Comparison of ENCODE assay signal across 23 cellular contexts in the genomic region with DNA sequence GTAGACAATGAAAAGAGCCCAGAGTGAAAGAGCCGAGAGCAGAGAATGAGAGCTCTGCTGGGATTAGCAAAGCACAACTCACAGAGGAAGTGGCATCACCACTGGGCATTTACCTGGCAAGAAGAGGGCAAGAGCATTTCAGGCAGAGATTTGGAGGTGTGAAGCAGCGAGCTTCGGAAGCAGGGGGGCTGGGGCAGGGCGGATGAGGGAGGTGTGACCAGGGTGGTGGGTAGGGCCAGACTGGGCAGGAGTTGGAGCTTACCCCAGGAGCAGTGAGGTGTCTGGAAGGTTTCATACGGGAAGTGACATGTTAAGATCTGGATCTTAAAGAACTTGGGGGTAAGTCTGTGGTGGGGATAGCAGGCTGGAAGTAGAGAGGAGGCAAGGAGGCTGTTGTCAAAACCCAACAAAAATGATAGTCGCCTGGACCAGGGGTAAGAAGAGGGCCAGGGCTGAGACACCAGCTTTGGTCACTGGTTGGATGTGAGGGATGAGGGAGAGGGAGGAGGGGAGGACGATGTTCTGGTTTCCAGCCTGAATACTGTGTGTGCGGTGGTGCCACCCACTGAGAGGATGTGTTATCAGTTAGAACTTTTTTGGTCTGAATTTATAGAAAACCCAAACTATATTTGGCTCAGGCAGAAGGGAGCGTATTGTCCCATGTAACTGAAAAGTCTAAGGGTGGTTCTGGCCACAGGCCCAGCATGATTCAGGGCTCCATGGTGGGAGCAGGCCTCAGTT. TPM values are rescaled to one million over a fixed set of nuclear protein-coding genes. Genes with fewer than 3 reads are reported as not detected.
DNase-seq lines count a peak whose midpoint lies in the region; ATAC-seq, FAIRE-seq and TF ChIP-seq lines count a peak whose summit lies in the region.
"Had no signal": no experiment of that assay in that cellular context is flagged by ENCODE, and none has a peak within 500 bp of the region (broad histone marks: within the 10 kb centered on the region; RNA-seq: fewer than 3 reads in every experiment).

No MANE protein-coding gene starts in this region.

- no peak for TF ChIP-seq POLR2A in K562 (conservative IDR thresholded peaks at IDR 0.05)

- no peak overlapping the region for H2AFZ ChIP-seq in K562 (ENCODE audit: low read depth, low read length)
- H2AFZ ChIP-seq in osteoblast (ENCODE audit: low read length), result no peak overlapping the region

- H4K20me1 ChIP-seq in K562 (replicated peaks; ENCODE audit: control insufficient read depth, insufficient read depth, low read length), result 0 out of 2 replicates have a peak, but pooled peaks cover 10% of the 10 kb centered on the region
- peaks cover 10% of the 10 kb centered on the region for H4K20me1 ChIP-seq in osteoblast (ENCODE audit: insufficient read depth, low read length)

- POLR2A ChIA-PET in K562 (lab: Yijun Ruan, JAX), result interaction anchor here (0.5 to 1.2 kb wide), 4 partner anchors 34 to 315 kb away, joined by 3 to 4 read pairs (median 3); no protein-coding TSS in a partner anchor

- no peak for DNase-seq in K562 (ENCODE audit: extremely low read depth in 1 of 4, low spot score in 3 of 4)
- DNase-seq in osteoblast (ENCODE audit: insufficient read length, low spot score, missing footprints), result peak; percentile 52
- peak; percentile 29 for DNase-seq in upper lobe of right lung
- DNase-seq in NCI-H2081 treated with DMSO at 0.1 percent for 48 hours (lab: John Stamatoyannopoulos, UW), result no peak
- no peak for DNase-seq in colonic mucosa
- DNase-seq in COLO668 (lab: John Stamatoyannopoulos, UW; ENCODE audit: unreplicated experiment), result no peak
- DNase-seq: ACHN, DMS79, HCEC 1CT, MV-4-11, NCI-H1105 treated with DMSO at 0.1 percent for 48 hours, NCI-H1694, NCI-H2081, NCI-H2171 treated with DMSO at 0.1 percent for 48 hours, NCI-H524 treated with DMSO at 0.1 percent for 48 hours, NCI-H82, SJCRH30 had no signal

- TF ChIP-seq CTCF in C4-2B (conservative IDR thresholded peaks at IDR 0.05) (no peak), K562 (IDR thresholded peaks at IDR 0.05 in 2 of 3, conservative IDR thresholded peaks at IDR 0.05 in 1 of 3; ENCODE audit: insufficient read depth in 2 of 3, low read depth in 1 of 3, low read length in 3 of 3) (no peak), osteoblast (IDR thresholded peaks at IDR 0.05; ENCODE audit: extremely low read depth, low read depth, low read length) (no peak), upper lobe of right lung (IDR thresholded peaks at IDR 0.05) (no peak), colonic mucosa (IDR thresholded peaks at IDR 0.05) (no peak)

- intact Hi-C loops in K562 (cut with micrococcal nuclease) (loop anchor here (5.0 kb wide), 1 partner anchor 38 kb away; no protein-coding TSS in a partner anchor), upper lobe of right lung (cut with DNase I) (loop anchor here (5.0 kb wide), 1 partner anchor 57 kb away; no protein-coding TSS in a partner anchor), colonic mucosa (cut with DNase I) (no loop called here)

- no peaks in the 10 kb centered on the region for H3K36me3 ChIP-seq in K562 (ENCODE audit: control insufficient read depth, insufficient read depth, low read length)
- H3K36me3 ChIP-seq in osteoblast (ENCODE audit: insufficient read depth, low read length), result no peaks in the 10 kb centered on the region
- no peaks in the 10 kb centered on the region for H3K36me3 ChIP-seq in upper lobe of right lung
- H3K36me3 ChIP-seq in colonic mucosa, result no peaks in the 10 kb centered on the region
- H3K36me3 ChIP-seq: SJCRH30 had no signal

- H3K9me1 ChIP-seq in K562 (ENCODE audit: control insufficient read depth, insufficient read depth, low read length), result no peaks in the 10 kb centered on the region

- H3K9me3 ChIP-seq in K562 (replicated peaks; ENCODE audit: control insufficient read depth, insufficient read depth, low read depth, low read length) (no peaks in the 10 kb centered on the region), osteoblast (ENCODE audit: low read depth, low read length) (no peaks in the 10 kb centered on the region), upper lobe of right lung (no peaks in the 10 kb centered on the region), colonic mucosa (no peaks in the 10 kb centered on the region)
- H3K9me3 ChIP-seq: SJCRH30 had no signal

- H3K4me2 ChIP-seq in K562 (ENCODE audit: insufficient read depth, low read length) (no peak overlapping the region), osteoblast (ENCODE audit: insufficient read depth, low read length) (no peak overlapping the region)
- H3K4me2 ChIP-seq: KMS-11 had no signal

- in situ Hi-C loops in K562 (cut with MboI), result loop anchor here (5.0 kb wide), 1 partner anchor 57 kb away; no protein-coding TSS in a partner anchor

- no peak for TF ChIP-seq EP300 in K562 (IDR thresholded peaks at IDR 0.05; ENCODE audit: low read length)

- ATAC-seq in K562 (no peak), upper lobe of right lung (no peak)

- CTCF ChIA-PET in K562 (lab: Yijun Ruan, JAX; ENCODE audit: low intra/inter-chr PET ratio), result interaction anchor here (0.6 to 8.1 kb wide), 2 partner anchors 59 to 1395 kb away, joined by 3 to 242 read pairs; no protein-coding TSS in a partner anchor

- H3K79me2 ChIP-seq in K562 (ENCODE audit: control insufficient read depth, insufficient read depth, low read length) (no peaks in the 10 kb centered on the region), osteoblast (ENCODE audit: insufficient read depth, low read length) (no peaks in the 10 kb centered on the region)

- H3K27me3 ChIP-seq in K562 (ENCODE audit: control insufficient read depth in 2 of 2, insufficient read depth in 2 of 2, low read length in 2 of 2), result peaks cover 33 to 53% of the 10 kb centered on the region in 2 experiments; a peak in 4 of 5 replicates
- H3K27me3 ChIP-seq in osteoblast (ENCODE audit: insufficient read depth, low read length), result peaks cover 9% of the 10 kb centered on the region
- H3K27me3 ChIP-seq in upper lobe of right lung, result no peaks in the 10 kb centered on the region
- no peaks in the 10 kb centered on the region for H3K27me3 ChIP-seq in colonic mucosa

- H3K4me1 ChIP-seq in K562 (replicated peaks in 1 of 2; ENCODE audit: control insufficient read depth in 2 of 2, insufficient read depth in 2 of 2, low read length in 2 of 2), result peaks cover 0 to 10% of the 10 kb centered on the region in 2 experiments; a peak in 1 of 5 replicates
- H3K4me1 ChIP-seq in osteoblast (ENCODE audit: insufficient read depth, low read length), result peaks cover 25% of the 10 kb centered on the region
- peaks cover 25% of the 10 kb centered on the region for H3K4me1 ChIP-seq in upper lobe of right lung
- H3K4me1 ChIP-seq in colonic mucosa, result no peaks in the 10 kb centered on the region

- H3K27ac ChIP-seq in C4-2B, result peak overlapping the region; percentile 72
- no peak overlapping the region for H3K27ac ChIP-seq in K562 (ENCODE audit: extremely low read depth, low read depth, low read length)
- no peak overlapping the region for H3K27ac ChIP-seq in osteoblast (ENCODE audit: low read depth, low read length)
- H3K27ac ChIP-seq in upper lobe of right lung, result no peak overlapping the region
- H3K27ac ChIP-seq in colonic mucosa, result no peak overlapping the region
- H3K27ac ChIP-seq: KMS-11, SJCRH30 had no signal

- H3K4me3 ChIP-seq in K562 (no peak overlapping the region), osteoblast (ENCODE audit: insufficient read depth, low read length) (no peak overlapping the region), upper lobe of right lung (no peak overlapping the region), colonic mucosa (no peak overlapping the region)
- H3K4me3 ChIP-seq: SJCRH30 had no signal

- no peak for TF ChIP-seq RAD21 in K562 (CRISPR knock-in tag; conservative IDR thresholded peaks at IDR 0.05 in 1 of 2, IDR thresholded peaks at IDR 0.05 in 1 of 2)

- no peak for FAIRE-seq in K562 (lab: Jason Lieb, UNC)
- FAIRE-seq: RCC 7860 had no signal

- no peak overlapping the region for H3K9ac ChIP-seq in K562 (ENCODE audit: insufficient read depth in 1 of 2, low read depth in 2 of 2, low read length in 2 of 2)
- no peak overlapping the region for H3K9ac ChIP-seq in colonic mucosa (ENCODE audit: low read depth in 2 of 2, low read length in 2 of 2)
- H3K9ac ChIP-seq: KMS-11 had no signal

- no TSS peak for BruUV-seq in K562 (replicated peaks; lab: Mats Ljungman, UMichigan)

- WGBS in K562 (ENCODE audit: insufficient coverage, low coverage, missing lambda C conversion rate), result 3% methylated on average over 9 of the region's 9 CpGs

RNA-seq across cellular contexts. Expression of gene SMIM41, which starts 5.2 kb away (rescaled TPM):
- total RNA-seq in K562 (2011; cell fraction: chromatin; rRNA removed; ENCODE audit: low replicate concordance), result not detected in 2 replicates
- 0.50 TPM in 1 of 2 replicates, not detected in the other for total RNA-seq in K562 (2011; cell fraction: nucleolus; rRNA removed)
- not detected in 2 replicates for total RNA-seq in K562 (2011; cell fraction: nucleoplasm; rRNA removed)
- total RNA-seq in K562 (2014; rRNA removed), result not detected in 2 replicates
- not detected in 2 replicates for total RNA-seq in K562 (2014; rRNA removed; fragmentation: Illumina TruSeq; extraction: Trizol)
- not detected in 2 replicates for total RNA-seq in K562 (2015; rRNA removed; fragmentation: Illumina TruSeq; extraction: Trizol)
- total RNA-seq in K562 (2021), result not detected in 2 replicates
- polyA plus RNA-seq in K562 (2011; rRNA removed), result not detected in 2 replicates
- polyA plus RNA-seq in K562 (2011; cell fraction: cytosol; rRNA removed), result not detected in 2 replicates
- 0.09 TPM in 1 of 2 replicates, not detected in the other for polyA plus RNA-seq in K562 (2011; cell fraction: nucleus; rRNA removed)
- not detected in 2 replicates for polyA plus RNA-seq in K562 (2012)
- polyA plus RNA-seq in K562 (2014; fragmentation: Illumina TruSeq; extraction: Trizol), result not detected in 2 replicates
- not detected for polyA plus RNA-seq in K562 (2014; fragmentation: Nextera tagmentation; extraction: Ambion mirVana)
- polyA plus RNA-seq in K562 (2014; rRNA removed), result not detected in 2 replicates
- polyA minus RNA-seq in K562 (2011; rRNA and poly(A)+ RNA removed), result not detected in 2 replicates
- polyA minus RNA-seq in K562 (2011; cell fraction: cytosol; rRNA and poly(A)+ RNA removed), result not detected in 2 replicates
- 0.27 TPM in 1 of 2 replicates, not detected in the other for polyA minus RNA-seq in K562 (2011; cell fraction: nucleus; rRNA and poly(A)+ RNA removed)
- under 0.01 TPM in 1 of 2 replicates, not detected in the other for total RNA-seq in osteoblast
- 6.1 TPM for total RNA-seq in upper lobe of right lung
- under 1 TPM; 0.30 to 0.58 TPM for total RNA-seq in colonic mucosa
- total RNA-seq: HT1080, OCI-LY7, SJCRH30 had no signal
- polyA plus RNA-seq: CD14-positive monocyte had no signal

RNA-seq across cellular contexts. Expression of gene ATG101, which starts 14.9 kb away (rescaled TPM):
- 24.2 and 53.2 TPM in 2 replicates for total RNA-seq in K562 (2011; cell fraction: chromatin; rRNA removed; ENCODE audit: low replicate concordance)
- 52.9 and 58.2 TPM in 2 replicates for total RNA-seq in K562 (2011; cell fraction: nucleolus; rRNA removed)
- 34.3 and 38.9 TPM in 2 replicates for total RNA-seq in K562 (2011; cell fraction: nucleoplasm; rRNA removed)
- total RNA-seq in K562 (2014; rRNA removed) (50.5 and 52.4 TPM in 2 replicates), K562 (2014; rRNA removed; fragmentation: Illumina TruSeq; extraction: Trizol) (15.0 and 20.8 TPM in 2 replicates), K562 (2015; rRNA removed; fragmentation: Illumina TruSeq; extraction: Trizol) (29.7 and 31.8 TPM in 2 replicates), K562 (2021) (38.0 and 38.1 TPM in 2 replicates), osteoblast (49.5 and 64.4 TPM in 2 replicates), upper lobe of right lung (37.3 TPM), colonic mucosa (10 to 100 TPM; 37.7 to 44.0 TPM)
- polyA plus RNA-seq in K562 (2011; rRNA removed) (40.0 and 44.4 TPM in 2 replicates), K562 (2014; fragmentation: Illumina TruSeq; extraction: Trizol) (29.1 and 34.1 TPM in 2 replicates), K562 (2014; fragmentation: Nextera tagmentation; extraction: Ambion mirVana) (1 to 10 TPM; 2.9 to 3.9 TPM), K562 (2014; rRNA removed) (39.9 and 42.9 TPM in 2 replicates)
- polyA plus RNA-seq in K562 (2011; cell fraction: cytosol; rRNA removed), result 44.9 and 61.0 TPM in 2 replicates
- 29.2 and 42.6 TPM in 2 replicates for polyA plus RNA-seq in K562 (2011; cell fraction: nucleus; rRNA removed)
- 36.2 and 43.3 TPM in 2 replicates for polyA plus RNA-seq in K562 (2012)
- polyA minus RNA-seq in K562 (2011; rRNA and poly(A)+ RNA removed), result 36.0 and 46.8 TPM in 2 replicates
- polyA minus RNA-seq in K562 (2011; cell fraction: cytosol; rRNA and poly(A)+ RNA removed), result 12.4 and 14.5 TPM in 2 replicates
- 16.6 and 19.2 TPM in 2 replicates for polyA minus RNA-seq in K562 (2011; cell fraction: nucleus; rRNA and poly(A)+ RNA removed)

RNA-seq across cellular contexts. Expression of gene NR4A1, which starts 33.4 kb away (rescaled TPM):
- 5.4 and 21.5 TPM in 2 replicates for total RNA-seq in K562 (2011; cell fraction: chromatin; rRNA removed; ENCODE audit: low replicate concordance)
- 6.6 and 15.5 TPM in 2 replicates for total RNA-seq in K562 (2011; cell fraction: nucleolus; rRNA removed)
- 6.7 and 7.1 TPM in 2 replicates for total RNA-seq in K562 (2011; cell fraction: nucleoplasm; rRNA removed)
- total RNA-seq in K562 (2014; rRNA removed), result 2.0 and 2.2 TPM in 2 replicates
- total RNA-seq in K562 (2014; rRNA removed; fragmentation: Illumina TruSeq; extraction: Trizol), result 0.47 and 0.86 TPM in 2 replicates
- total RNA-seq in K562 (2015; rRNA removed; fragmentation: Illumina TruSeq; extraction: Trizol), result 0.07 and 0.34 TPM in 2 replicates
- total RNA-seq in K562 (2021), result 4.4 and 4.7 TPM in 2 replicates
- 2.0 and 3.2 TPM in 2 replicates for polyA plus RNA-seq in K562 (2011; rRNA removed)
- polyA plus RNA-seq in K562 (2011; cell fraction: cytosol; rRNA removed), result 3.2 and 7.1 TPM in 2 replicates
- polyA plus RNA-seq in K562 (2011; cell fraction: nucleus; rRNA removed), result 6.6 and 13.3 TPM in 2 replicates
- 3.6 and 4.4 TPM in 2 replicates for polyA plus RNA-seq in K562 (2012)
- 1.7 and 2.4 TPM in 2 replicates for polyA plus RNA-seq in K562 (2014; fragmentation: Illumina TruSeq; extraction: Trizol)
- polyA plus RNA-seq in K562 (2014; fragmentation: Nextera tagmentation; extraction: Ambion mirVana), result under 1 TPM in 1 of 2 experiments, not detected in 1; 0.08 TPM
- 1.7 and 2.7 TPM in 2 replicates for polyA plus RNA-seq in K562 (2014; rRNA removed)
- polyA minus RNA-seq in K562 (2011; rRNA and poly(A)+ RNA removed), result 0.72 and 0.95 TPM in 2 replicates
- 3.7 and 7.6 TPM in 2 replicates for polyA minus RNA-seq in K562 (2011; cell fraction: cytosol; rRNA and poly(A)+ RNA removed)
- 2.8 and 3.4 TPM in 2 replicates for polyA minus RNA-seq in K562 (2011; cell fraction: nucleus; rRNA and poly(A)+ RNA removed)
- 3.3 and 3.5 TPM in 2 replicates for total RNA-seq in osteoblast
- total RNA-seq in upper lobe of right lung, result 67.0 TPM
- 10 to 100 TPM; 51.1 to 52.0 TPM for total RNA-seq in colonic mucosa

Comparison
In these comparisons a context has a peak if more than half of its experiments do, and no peak if none do; other contexts are left out.
1. DNase-seq: peak in osteoblast (single experiment) and upper lobe of right lung (single experiment); none in K562 (0 of 4), NCI-H2081 treated with DMSO at 0.1 percent for 48 hours (single experiment), colonic mucosa (single experiment) and COLO668 (single experiment).